ENCODE assay signal across 8 cellular contexts in genomic region chr9:101458955-101459631, GRCh38. TPM values are rescaled to one million over a fixed set of nuclear protein-coding genes. Genes with fewer than 3 reads are reported as not detected.
DNase-seq lines count a peak whose midpoint lies in the region; ATAC-seq, FAIRE-seq and TF ChIP-seq lines count a peak whose summit lies in the region.

No MANE protein-coding gene starts in this region.

- ATAC-seq in HepG2 (peak; percentile 95), upper lobe of left lung (ENCODE audit: low FRiP score in 2 of 2) (peak; percentile 83 to 86)

- no peaks in the 10 kb centered on the region for H3K9me3 ChIP-seq in Peyer's patch
- no peaks in the 10 kb centered on the region for H3K9me3 ChIP-seq in colonic mucosa
- no peaks in the 10 kb centered on the region for H3K9me3 ChIP-seq in HepG2 (ENCODE audit: low read length)
- H3K9me3 ChIP-seq in upper lobe of left lung, result no peaks in the 10 kb centered on the region

- H4K20me1 ChIP-seq in HepG2 (ENCODE audit: insufficient read depth, low read length), result no peaks in the 10 kb centered on the region

- no peak for TF ChIP-seq POLR2A in Peyer's patch (IDR thresholded peaks at IDR 0.05)
- TF ChIP-seq POLR2A in HepG2 (IDR thresholded peaks at IDR 0.05; ENCODE audit: insufficient read depth in 1 of 2, low read depth in 2 of 2, low read length in 2 of 2), result no peak
- no peak for TF ChIP-seq POLR2A in upper lobe of left lung (IDR thresholded peaks at IDR 0.05)

- no peak overlapping the region for H3K4me3 ChIP-seq in GM12864 (ENCODE audit: low read depth, low read length)
- H3K4me3 ChIP-seq in HFF-Myc (replicated peaks; ENCODE audit: low read depth, low read length), result no peak overlapping the region
- H3K4me3 ChIP-seq in Peyer's patch, result no peak overlapping the region
- no peak overlapping the region for H3K4me3 ChIP-seq in colonic mucosa
- no peak overlapping the region for H3K4me3 ChIP-seq in HepG2 (replicated peaks in 1 of 3; ENCODE audit: insufficient read depth in 1 of 3, low read depth in 2 of 3, low read length in 3 of 3)
- no peak overlapping the region for H3K4me3 ChIP-seq in upper lobe of left lung

- TF ChIP-seq RAD21 in HepG2 (CRISPR knock-in tag; IDR thresholded peaks at IDR 0.05), result peak; percentile 80

- H3K36me3 ChIP-seq in Peyer's patch, result no peaks in the 10 kb centered on the region
- no peaks in the 10 kb centered on the region for H3K36me3 ChIP-seq in colonic mucosa
- no peaks in the 10 kb centered on the region for H3K36me3 ChIP-seq in HepG2 (replicated peaks in 1 of 2; ENCODE audit: control insufficient read depth in 1 of 2, insufficient read depth in 2 of 2, low read length in 2 of 2)
- H3K36me3 ChIP-seq in upper lobe of left lung, result no peaks in the 10 kb centered on the region

- H3K27me3 ChIP-seq in Peyer's patch (no peaks in the 10 kb centered on the region), colonic mucosa (no peaks in the 10 kb centered on the region), HepG2 (ENCODE audit: control insufficient read depth in 1 of 2, insufficient read depth in 2 of 2, low read length in 2 of 2) (no peaks in the 10 kb centered on the region), upper lobe of left lung (no peaks in the 10 kb centered on the region)

- H3K79me2 ChIP-seq in HepG2 (ENCODE audit: insufficient read depth, low read length), result no peaks in the 10 kb centered on the region

- no TSS peak for BruUV-seq in HepG2 (replicated peaks; lab: Mats Ljungman, UMichigan)

- intact Hi-C loops in colonic mucosa (cut with DNase I), result no loop called here
- intact Hi-C loops in HepG2 (cut with micrococcal nuclease; ENCODE audit: unreplicated experiment), result loop anchor here (1.0 to 5.0 kb wide), 6 partner anchors 38 to 747 kb away; no protein-coding TSS in a partner anchor

- H3K4me2 ChIP-seq in HepG2 (ENCODE audit: low read depth, low read length), result no peak overlapping the region

- H2AFZ ChIP-seq in HepG2 (ENCODE audit: low read length), result peak overlapping the region; percentile 38

- peaks cover 0 to 5% (median 0%) of the 10 kb centered on the region in 4 donors for H3K4me1 ChIP-seq in Peyer's patch
- no peaks in the 10 kb centered on the region for H3K4me1 ChIP-seq in colonic mucosa
- H3K4me1 ChIP-seq in HepG2 (ENCODE audit: insufficient read depth, low read length), result peaks cover 52% of the 10 kb centered on the region
- H3K4me1 ChIP-seq in upper lobe of left lung, result no peaks in the 10 kb centered on the region

- H3K9ac ChIP-seq in colonic mucosa (ENCODE audit: low read depth in 2 of 2, low read length in 2 of 2) (no peak overlapping the region), HepG2 (ENCODE audit: insufficient read depth, low read depth, low read length) (no peak overlapping the region)

- DNase-seq in ACHN (peak; percentile 81), GM12864 (ENCODE audit: low read depth) (peak; percentile 22), HFF-Myc (ENCODE audit: extremely low read depth, low read depth) (peak; percentile 84), M059J (ENCODE audit: low read depth) (peak; percentile 87), Peyer's patch (no peak), colonic mucosa (peak; percentile 43), HepG2 (ENCODE audit: low spot score) (peak; percentile 86), upper lobe of left lung (no peak)

- 65% methylated on average over 9 of the region's 9 CpGs for WGBS in HepG2 (ENCODE audit: low lambda C conversion rate)
- WGBS in upper lobe of left lung, 2 donors, result 34 to 38% methylated on average over 9 of the region's 9 CpGs

- TF ChIP-seq EP300 in HepG2 (IDR thresholded peaks at IDR 0.05; ENCODE audit: low read depth in 2 of 2, low read length in 2 of 2), result no peak
- TF ChIP-seq EP300 in HepG2 (CRISPR knock-in tag; IDR thresholded peaks at IDR 0.05; ENCODE audit: borderline replicate concordance), result no peak
- TF ChIP-seq EP300 in upper lobe of left lung (IDR thresholded peaks at IDR 0.05), result no peak

- CTCF ChIA-PET in HepG2 (lab: Yijun Ruan, JAX; ENCODE audit: low intra/inter-chr PET ratio, low total read pairs), result interaction anchor here (0.7 to 2.8 kb wide), 5 partner anchors 71 to 147 kb away, joined by 5 to 32 read pairs (median 9); no protein-coding TSS in a partner anchor

- peak; percentile 88 for FAIRE-seq in HepG2 (lab: Jason Lieb, UNC)

- in situ Hi-C loops in ACHN (cut with HindIII; ENCODE audit: low pct_ligation_motif_present, low pct_unique_long_range_greater_than_20kb, low sequenced_read_pairs) (no loop called here), HepG2 (cut with HindIII; ENCODE audit: extremely low pct_ligation_motif_present, low pct_unique_long_range_greater_than_20kb) (loop anchor here (5.0 kb wide), 3 partner anchors 62 to 182 kb away; partner anchors contain the start of genes MRPL50, RNF20 and ZNF189)

- POLR2A ChIA-PET in HepG2 (lab: Yijun Ruan, JAX), result interaction anchor here (0.7 to 1.8 kb wide), 6 partner anchors 13 to 143 kb away, joined by 3 to 9 read pairs (median 4); partner anchors contain the start of genes MRPL50, RNF20 and ZNF189

- TF ChIP-seq CTCF in GM12864 (IDR thresholded peaks at IDR 0.05; ENCODE audit: low read depth, low read length, missing control alignments) (peak; percentile 71), HFF-Myc (IDR thresholded peaks at IDR 0.05; ENCODE audit: low read depth, low read length, missing control alignments) (peak; percentile 83), Peyer's patch (IDR thresholded peaks at IDR 0.05) (peak in 4 of 6 experiments; percentile 52 to 91 (median 86)), colonic mucosa (IDR thresholded peaks at IDR 0.05) (peak; percentile 67), HepG2 (CRISPR knock-in tag; IDR thresholded peaks at IDR 0.05) (peak; percentile 91), upper lobe of left lung (IDR thresholded peaks at IDR 0.05) (peak; percentile 27 to 69 (median 60))

- H3K27ac ChIP-seq in Peyer's patch (no peak overlapping the region), colonic mucosa (no peak overlapping the region), HepG2 (ENCODE audit: extremely low read length, insufficient read depth, low read length) (no peak overlapping the region), upper lobe of left lung (no peak overlapping the region)

TF ChIP-seq in HepG2, 621 proteins besides CTCF, POLR2A, EP300 and RAD21 (continues in another document):
- no peak for TF ChIP-seq ZMYM2 (CRISPR knock-in tag; IDR thresholded peaks at IDR 0.05)
- no peak for TF ChIP-seq ZBED4 (CRISPR knock-in tag; IDR thresholded peaks at IDR 0.05; ENCODE audit: borderline replicate concordance)
- 0 out of 2 replicates have a peak, but pooled peaks have one; percentile 15 for TF ChIP-seq ZNF354B (CRISPR knock-in tag; IDR thresholded peaks at IDR 0.05)

RNA-seq across cellular contexts. Expression of gene ALDOB, which starts 23.5 kb away (rescaled TPM):
- not detected in 2 replicates for total RNA-seq in M059J (2014; rRNA removed; shearing (Covaris generic))
- over 10,000 TPM in 2 of 4 donors, 1,000 to 10,000 TPM in 1, 100 to 1,000 TPM in 1; 852 to 11,538 (median 10,067) TPM for total RNA-seq in Peyer's patch
- 10 to 100 TPM in 1 of 2 donors, 1 to 10 TPM in 1; 3.4 to 33.1 TPM for total RNA-seq in colonic mucosa
- 0.97 and 1.1 TPM in 2 replicates for total RNA-seq in HepG2 (2016; rRNA removed; fragmentation: Illumina TruSeq; extraction: Trizol)
- total RNA-seq in HepG2 (2016; cell fraction: cytosol; rRNA removed; fragmentation: Illumina TruSeq; extraction: Trizol; ENCODE audit: low read depth), result 0.26 and 0.91 TPM in 2 replicates
- 0.48 and 0.97 TPM in 2 replicates for total RNA-seq in HepG2 (2016; cell fraction: insoluble cytoplasmic fraction; rRNA removed; fragmentation: Illumina TruSeq; extraction: Trizol)
- total RNA-seq in HepG2 (2016; cell fraction: membrane; rRNA removed; fragmentation: Illumina TruSeq; extraction: Trizol), result 0.86 and 0.90 TPM in 2 replicates
- 0.34 and 0.56 TPM in 2 replicates for total RNA-seq in HepG2 (2016; cell fraction: nucleus; rRNA removed; fragmentation: Illumina TruSeq; extraction: Trizol)
- 0.29 and 0.84 TPM in 2 replicates for polyA plus RNA-seq in HepG2 (2011; rRNA removed)
- 0.74 and 0.91 TPM in 2 replicates for polyA plus RNA-seq in HepG2 (2011; cell fraction: cytosol; rRNA removed)
- polyA plus RNA-seq in HepG2 (2011; cell fraction: nucleus; rRNA removed), result 0.39 and 0.48 TPM in 2 replicates
- polyA plus RNA-seq in HepG2 (2012), result 2.4 TPM in 2 replicates
- 0.50 and 0.58 TPM in 2 replicates for polyA plus RNA-seq in HepG2 (2016; cell fraction: cytosol; fragmentation: Illumina TruSeq; extraction: Trizol; ENCODE audit: low read depth)
- polyA plus RNA-seq in HepG2 (2016; cell fraction: insoluble cytoplasmic fraction; fragmentation: Illumina TruSeq; extraction: Trizol; ENCODE audit: low read depth), result 0.89 and 1.8 TPM in 2 replicates
- polyA plus RNA-seq in HepG2 (2016; cell fraction: membrane; fragmentation: Illumina TruSeq; extraction: Trizol; ENCODE audit: low read depth), result 0.68 and 0.76 TPM in 2 replicates
- polyA plus RNA-seq in HepG2 (2016; cell fraction: nucleus; fragmentation: Illumina TruSeq; extraction: Trizol; ENCODE audit: insufficient read depth, low read depth), result 0.57 and 0.68 TPM in 2 replicates
- 0.78 TPM in 1 of 2 replicates, not detected in the other for polyA minus RNA-seq in HepG2 (2011; rRNA and poly(A)+ RNA removed; ENCODE audit: low replicate concordance)
- polyA minus RNA-seq in HepG2 (2011; cell fraction: cytosol; rRNA and poly(A)+ RNA removed), result 0.53 and 0.59 TPM in 2 replicates
- 0.26 TPM in 1 of 2 replicates, not detected in the other for polyA minus RNA-seq in HepG2 (2011; cell fraction: nucleus; rRNA and poly(A)+ RNA removed)
- 1 to 10 TPM in 2 of 6 donors, not detected in 4; 1.3 to 1.8 TPM for total RNA-seq in upper lobe of left lung

Comparison
In these comparisons a context has a peak if more than half of its experiments do, and no peak if none do; other contexts are left out.
1. DNase-seq: peak in ACHN (single experiment), GM12864 (single experiment), HFF-Myc (single experiment), M059J (single experiment), colonic mucosa (single experiment) and HepG2 (single experiment); none in Peyer's patch (0 of 3) and upper lobe of left lung (0 of 2).
2. RNA of gene ALDOB, which starts 23.5 kb away (total RNA-seq): 852 to 11,538 TPM in Peyer's patch; 3.4 to 33.1 TPM in colonic mucosa, 0.26 to 1.1 TPM in HepG2, 1.3 to 1.8 TPM in upper lobe of left lung and not detected in M059J; every median in the first group is over 10 times any median in the second.
3. Peak in every context shown above with its lines, with median percentiles within 50 percentile points of each other: CTCF ChIP-seq.